Comparison of ENCODE assay signal across 18 cellular contexts in the genomic region with DNA sequence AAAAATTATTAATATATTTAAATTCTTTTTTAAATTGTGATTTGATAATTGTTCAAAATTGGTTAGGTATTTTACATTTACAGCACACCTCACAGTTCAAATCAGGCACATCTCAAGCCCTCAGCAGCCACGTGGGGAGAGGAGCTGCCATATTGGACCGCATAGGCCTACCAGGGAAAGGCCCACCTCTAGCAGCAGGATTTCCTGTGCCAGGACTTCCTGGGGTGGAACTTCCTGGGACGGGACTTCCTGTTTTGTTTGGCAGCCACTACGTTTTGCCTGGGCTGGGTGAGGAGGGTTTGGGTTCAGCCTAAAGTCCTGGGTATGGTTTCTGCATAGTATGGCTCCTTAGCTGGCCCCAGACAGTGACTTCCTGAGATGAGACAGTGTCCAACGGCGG.
A peak's percentile ranks its signal among the peaks of the same experiment; 100 is the strongest.
DNase-seq lines count a peak whose midpoint lies in the region; ATAC-seq, FAIRE-seq and TF ChIP-seq lines count a peak whose summit lies in the region.
"Had no signal": no experiment of that assay in that cellular context is flagged by ENCODE, and none has a peak within 500 bp of the region (broad histone marks: within the 10 kb centered on the region; RNA-seq: fewer than 3 reads in every experiment).

No MANE protein-coding gene starts in this region.

- TF ChIP-seq RAD21 in K562 (CRISPR knock-in tag; conservative IDR thresholded peaks at IDR 0.05 in 1 of 2, IDR thresholded peaks at IDR 0.05 in 1 of 2) = no peak

- WGBS in K562 (ENCODE audit: insufficient coverage, low coverage, missing lambda C conversion rate) = 10% methylated on average over 6 of the region's 6 CpGs

- no peaks in the 10 kb centered on the region for H3K9me2 ChIP-seq in Karpas-422 (replicated peaks; ENCODE audit: insufficient read depth, low read length)

- no peaks in the 10 kb centered on the region for H4K20me1 ChIP-seq in Karpas-422 (ENCODE audit: insufficient read depth, low read depth, low read length)
- H4K20me1 ChIP-seq in K562 (replicated peaks; ENCODE audit: control insufficient read depth, insufficient read depth, low read length) = peaks cover 6% of the 10 kb centered on the region; the same call in 1 of the 2 replicates

- H3K36me3 ChIP-seq in Karpas-422 (ENCODE audit: insufficient read depth, low read length) = no peaks in the 10 kb centered on the region
- H3K36me3 ChIP-seq in K562 (ENCODE audit: control insufficient read depth, insufficient read depth, low read length) = no peaks in the 10 kb centered on the region

- H2AFZ ChIP-seq in Karpas-422 (ENCODE audit: low read length) (no peak overlapping the region), K562 (ENCODE audit: low read depth, low read length) (no peak overlapping the region)
- H2AFZ ChIP-seq: GM23248 had no signal

- in situ Hi-C loops in K562 (cut with MboI) = no loop called here

- H3K9me3 ChIP-seq in Karpas-422 (ENCODE audit: low read length) (no peaks in the 10 kb centered on the region), K562 (replicated peaks; ENCODE audit: control insufficient read depth, insufficient read depth, low read depth, low read length) (no peaks in the 10 kb centered on the region)

- TF ChIP-seq EP300 in K562 (IDR thresholded peaks at IDR 0.05; ENCODE audit: low read length) = no peak

- no TSS peak for BruUV-seq in K562 (replicated peaks; lab: Mats Ljungman, UMichigan)

- TF ChIP-seq CTCF in K562 (IDR thresholded peaks at IDR 0.05 in 2 of 3, conservative IDR thresholded peaks at IDR 0.05 in 1 of 3; ENCODE audit: insufficient read depth in 2 of 3, low read depth in 1 of 3, low read length in 3 of 3) (no peak), GM10248 (IDR thresholded peaks at IDR 0.05; ENCODE audit: control extremely low read depth, extremely low read depth, low read depth, missing control alignments) (no peak)

- POLR2A ChIA-PET in K562 (lab: Yijun Ruan, JAX) = no interaction called here
- POLR2A ChIA-PET in GM10248 (lab: Yijun Ruan, JAX) = interaction anchor here (0.5 kb wide), 1 partner anchor 139 kb away, joined by 4 read pairs; no protein-coding TSS in a partner anchor

- H3K4me1 ChIP-seq in Karpas-422 (ENCODE audit: low read length) (no peaks in the 10 kb centered on the region), K562 (replicated peaks in 1 of 2; ENCODE audit: control insufficient read depth in 2 of 2, insufficient read depth in 2 of 2, low read length in 2 of 2) (no peaks in the 10 kb centered on the region; a peak in 1 of 5 replicates)

- CTCF ChIA-PET in K562 (lab: Yijun Ruan, JAX; ENCODE audit: low intra/inter-chr PET ratio) (no interaction called here), GM10248 (lab: Yijun Ruan, JAX) (no interaction called here)

- H3K79me2 ChIP-seq in Karpas-422 (ENCODE audit: low read length) = no peaks in the 10 kb centered on the region
- no peaks in the 10 kb centered on the region for H3K79me2 ChIP-seq in K562 (ENCODE audit: control insufficient read depth, insufficient read depth, low read length)

- H3K4me2 ChIP-seq in Karpas-422 (ENCODE audit: low read depth, low read length, poor library complexity, severe bottlenecking) (no peak overlapping the region), K562 (ENCODE audit: insufficient read depth, low read length) (no peak overlapping the region)

- no peak for FAIRE-seq in K562 (lab: Jason Lieb, UNC)
- FAIRE-seq: GM19239, RCC 7860 had no signal

- no peak for TF ChIP-seq POLR2A in K562 (conservative IDR thresholded peaks at IDR 0.05)

- H3K27ac ChIP-seq in Karpas-422 (ENCODE audit: low read length) (no peak overlapping the region), K562 (ENCODE audit: extremely low read depth, low read depth, low read length) (no peak overlapping the region)
- H3K27ac ChIP-seq: GM23248 had no signal

- ATAC-seq in K562 (peak; percentile 48; the same call in 2 of the 3 replicates), HG03442 (IDR thresholded peaks at IDR 0.05; ENCODE audit: unreplicated experiment) (no peak)

- H3K9ac ChIP-seq in Karpas-422 (ENCODE audit: low read length) = no peak overlapping the region
- no peak overlapping the region for H3K9ac ChIP-seq in K562 (ENCODE audit: insufficient read depth in 1 of 2, low read depth in 2 of 2, low read length in 2 of 2)
- H3K9ac ChIP-seq: GM23248 had no signal

- H3K27me3 ChIP-seq in Karpas-422 (ENCODE audit: low read length) (no peaks in the 10 kb centered on the region), K562 (ENCODE audit: control insufficient read depth in 2 of 2, insufficient read depth in 2 of 2, low read length in 2 of 2) (peaks cover 0 to 22% of the 10 kb centered on the region in 2 experiments; a peak in 2 of 5 replicates)

- no peaks in the 10 kb centered on the region for H3K9me1 ChIP-seq in K562 (ENCODE audit: control insufficient read depth, insufficient read depth, low read length)

- intact Hi-C loops in K562 (cut with micrococcal nuclease) = no loop called here

- peak; percentile 22 for DNase-seq in stimulated activated CD4-positive, alpha-beta T cell treated with anti-CD3 and anti-CD28 coated beads, Interleukin-15, amount 100 ng/mL, for 24 hours
- no peak for DNase-seq in stimulated activated CD4-positive, alpha-beta T cell treated with anti-CD3 and anti-CD28 coated beads, Interleukin-4, amount 100 ng/mL, for 1 hour
- peak; percentile 57 for DNase-seq in Karpas-422
- peak in 2 of 4 experiments; percentile 3 to 13 for DNase-seq in K562 (ENCODE audit: extremely low read depth in 1 of 4, low spot score in 3 of 4)
- no peak for DNase-seq in GM10248 (ENCODE audit: extremely low spot score)
- no peak for DNase-seq in activated T-cell treated with anti-CD3 and anti-CD28 coated beads, Interleukin-2, amount 50 U/mL, for 1 hour
- DNase-seq in KG1 (lab: John Stamatoyannopoulos, UW) = no peak
- DNase-seq: DMS153, GM23248, NCI-H1048, NCI-H146, NCI-H226, NCI-H69, SHP77, T-helper 2 cell had no signal

- H3K4me3 ChIP-seq in Karpas-422 (ENCODE audit: low read length) (no peak overlapping the region), K562 (no peak overlapping the region)
- H3K4me3 ChIP-seq: GM23248 had no signal

TF ChIP-seq in K562, 482 proteins besides CTCF, POLR2A, EP300 and RAD21 (continues in another document):
- TF ChIP-seq FUS (optimal IDR thresholded peaks at IDR 0.05; ENCODE audit: low read depth, low read length) (no peak), STAT5A (IDR thresholded peaks at IDR 0.05; ENCODE audit: borderline replicate concordance, low read length) (no peak), L3MBTL2 (IDR thresholded peaks at IDR 0.05) (0 out of 2 replicates have a peak, but pooled peaks have one; percentile 28), GABPA (tag; conservative IDR thresholded peaks at IDR 0.05; ENCODE audit: low read depth) (peak; percentile 81), ZNF354B (CRISPR knock-in tag; IDR thresholded peaks at IDR 0.05) (no peak)
- TF ChIP-seq, protein P1, sequence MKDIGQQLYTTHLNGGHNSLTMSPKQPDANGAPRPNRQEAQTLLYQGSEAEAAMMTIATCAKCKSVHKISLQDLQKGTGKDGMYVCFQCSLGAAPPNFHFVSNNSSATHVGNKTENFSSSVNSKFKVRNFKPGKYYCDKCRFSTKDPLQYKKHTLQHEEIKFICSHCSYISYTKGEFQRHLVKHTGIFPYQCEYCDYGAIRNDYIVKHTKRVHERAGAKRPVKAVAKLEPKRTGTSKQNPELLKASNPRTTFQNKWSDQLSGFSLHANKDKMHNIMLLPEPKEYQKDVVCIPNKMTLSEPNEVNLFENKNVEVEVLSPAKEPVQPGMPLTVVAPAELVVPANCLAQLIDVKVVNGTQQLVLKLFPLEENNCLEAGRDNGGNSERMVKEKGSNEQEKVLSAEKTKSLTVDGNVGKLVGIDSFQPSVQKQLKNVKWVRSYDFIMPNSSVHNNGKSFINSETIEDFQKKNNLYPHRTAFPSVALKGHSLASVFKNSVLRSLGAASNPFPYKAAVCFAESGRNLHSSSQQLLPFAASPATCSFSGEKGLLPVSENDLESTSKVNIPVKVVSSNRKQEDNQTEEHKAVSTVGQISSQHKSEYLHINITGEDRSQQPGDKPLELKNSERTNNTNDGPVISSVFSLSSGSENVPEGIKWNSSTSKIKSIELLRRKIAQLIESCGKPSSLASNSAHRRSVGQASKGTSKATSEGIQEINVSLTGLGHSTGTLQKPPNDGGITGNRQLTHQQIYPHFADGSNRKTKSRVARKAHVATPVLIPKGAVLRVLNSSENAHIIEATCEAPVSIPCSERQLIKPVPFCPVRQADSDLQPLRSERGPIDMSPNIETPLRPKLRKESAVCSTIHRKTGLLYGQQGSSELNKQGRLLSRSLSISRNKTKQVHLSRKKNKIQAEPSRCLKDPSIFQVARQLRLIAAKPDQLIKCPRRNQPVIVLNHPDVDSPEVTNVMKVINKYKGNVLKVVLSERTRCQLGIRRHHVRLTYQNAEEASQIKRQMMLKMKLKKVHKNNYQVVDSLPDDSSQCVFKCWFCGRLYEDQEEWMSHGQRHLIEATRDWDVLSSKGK (CRISPR knock-in tag; IDR thresholded peaks at IDR 0.05) = no peak
- TF ChIP-seq, protein P2, sequence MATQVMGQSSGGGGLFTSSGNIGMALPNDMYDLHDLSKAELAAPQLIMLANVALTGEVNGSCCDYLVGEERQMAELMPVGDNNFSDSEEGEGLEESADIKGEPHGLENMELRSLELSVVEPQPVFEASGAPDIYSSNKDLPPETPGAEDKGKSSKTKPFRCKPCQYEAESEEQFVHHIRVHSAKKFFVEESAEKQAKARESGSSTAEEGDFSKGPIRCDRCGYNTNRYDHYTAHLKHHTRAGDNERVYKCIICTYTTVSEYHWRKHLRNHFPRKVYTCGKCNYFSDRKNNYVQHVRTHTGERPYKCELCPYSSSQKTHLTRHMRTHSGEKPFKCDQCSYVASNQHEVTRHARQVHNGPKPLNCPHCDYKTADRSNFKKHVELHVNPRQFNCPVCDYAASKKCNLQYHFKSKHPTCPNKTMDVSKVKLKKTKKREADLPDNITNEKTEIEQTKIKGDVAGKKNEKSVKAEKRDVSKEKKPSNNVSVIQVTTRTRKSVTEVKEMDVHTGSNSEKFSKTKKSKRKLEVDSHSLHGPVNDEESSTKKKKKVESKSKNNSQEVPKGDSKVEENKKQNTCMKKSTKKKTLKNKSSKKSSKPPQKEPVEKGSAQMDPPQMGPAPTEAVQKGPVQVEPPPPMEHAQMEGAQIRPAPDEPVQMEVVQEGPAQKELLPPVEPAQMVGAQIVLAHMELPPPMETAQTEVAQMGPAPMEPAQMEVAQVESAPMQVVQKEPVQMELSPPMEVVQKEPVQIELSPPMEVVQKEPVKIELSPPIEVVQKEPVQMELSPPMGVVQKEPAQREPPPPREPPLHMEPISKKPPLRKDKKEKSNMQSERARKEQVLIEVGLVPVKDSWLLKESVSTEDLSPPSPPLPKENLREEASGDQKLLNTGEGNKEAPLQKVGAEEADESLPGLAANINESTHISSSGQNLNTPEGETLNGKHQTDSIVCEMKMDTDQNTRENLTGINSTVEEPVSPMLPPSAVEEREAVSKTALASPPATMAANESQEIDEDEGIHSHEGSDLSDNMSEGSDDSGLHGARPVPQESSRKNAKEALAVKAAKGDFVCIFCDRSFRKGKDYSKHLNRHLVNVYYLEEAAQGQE (CRISPR knock-in tag; IDR thresholded peaks at IDR 0.05; ENCODE audit: low read depth) = no peak

Comparison
In these comparisons a context has a peak if more than half of its experiments do, and no peak if none do; other contexts are left out.
1. DNase-seq: peak in stimulated activated CD4-positive, alpha-beta T cell treated with anti-CD3 and anti-CD28 coated beads, Interleukin-15, amount 100 ng/mL, for 24 hours (single experiment) and Karpas-422 (single experiment); none in stimulated activated CD4-positive, alpha-beta T cell treated with anti-CD3 and anti-CD28 coated beads, Interleukin-4, amount 100 ng/mL, for 1 hour (single experiment), GM10248 (single experiment), activated T-cell treated with anti-CD3 and anti-CD28 coated beads, Interleukin-2, amount 50 U/mL, for 1 hour (single experiment) and KG1 (single experiment).